In genomic region chr3:127678611-127679533, GRCh38 we compare ENCODE assay signal across 14 cellular contexts. TPM values are rescaled to one million over a fixed set of nuclear protein-coding genes. Genes with fewer than 3 reads are reported as not detected.
A peak's percentile ranks its signal among the peaks of the same experiment; 100 is the strongest.
DNase-seq lines count a peak whose midpoint lies in the region; ATAC-seq and TF ChIP-seq lines count a peak whose summit lies in the region.
"Had no signal": no experiment of that assay in that cellular context is flagged by ENCODE, and none has a peak within 500 bp of the region (broad histone marks: within the 10 kb centered on the region; RNA-seq: fewer than 3 reads in every experiment).

No MANE protein-coding gene starts in this region.

- POLR2A ChIA-PET in activated naive CD8-positive, alpha-beta T cell treated with anti-CD3 and anti-CD28 coated beads, Interleukin-2, amount 10 ng/mL, durations not matched to agents 7 days and 5 days (lab: Charles Lee) = interaction anchor here (1.9 kb wide), 1 partner anchor 81 kb away, joined by 7 read pairs; the partner anchor contains the start of gene MCM2
- POLR2A ChIA-PET in MCF 10A (lab: Yijun Ruan, JAX) = interaction anchor here (0.7 to 1.1 kb wide), 4 partner anchors 12 to 545 kb away, joined by 3 read pairs; no protein-coding TSS in a partner anchor

- H3K4me3 ChIP-seq in mucosa of descending colon (no peak overlapping the region), aorta (ENCODE audit: low read length in 2 of 2) (no peak overlapping the region)
- H3K4me3 ChIP-seq: GM23248, heart left ventricle had no signal

- H3K4me1 Mint-ChIP-seq in activated naive CD8-positive, alpha-beta T cell treated with anti-CD3 and anti-CD28 coated beads, Interleukin-2, amount 10 ng/mL, durations not matched to agents 7 days and 5 days = peaks cover 15% of the 10 kb centered on the region
- peaks cover 20% of the 10 kb centered on the region for H3K4me1 Mint-ChIP-seq in activated naive CD8-positive, alpha-beta T cell treated with anti-CD3 and anti-CD28 coated beads for 36 hours
- peaks cover 27% of the 10 kb centered on the region for H3K4me1 Mint-ChIP-seq in MCF 10A (ENCODE audit: insufficient read depth, unreplicated experiment)

- H3K27me3 Mint-ChIP-seq in activated naive CD8-positive, alpha-beta T cell treated with anti-CD3 and anti-CD28 coated beads, Interleukin-2, amount 10 ng/mL, durations not matched to agents 7 days and 5 days = peaks cover 3% of the 10 kb centered on the region
- H3K27me3 Mint-ChIP-seq in activated naive CD8-positive, alpha-beta T cell treated with anti-CD3 and anti-CD28 coated beads for 36 hours = no peaks in the 10 kb centered on the region
- H3K27me3 Mint-ChIP-seq in MCF 10A (ENCODE audit: insufficient read depth, unreplicated experiment) = no peaks in the 10 kb centered on the region

- intact Hi-C loops in MCF 10A (cut with micrococcal nuclease) = no loop called here
- intact Hi-C loops in mucosa of descending colon (cut with DNase I, micrococcal nuclease) = no loop called here
- intact Hi-C loops in aorta (cut with DNase I) = loop anchor here in 1 of 2 donors (10.0 kb wide), 1 partner anchor 376 kb away; the partner anchor contains the start of gene SEC61A1

- no peaks in the 10 kb centered on the region for H3K36me3 Mint-ChIP-seq in activated naive CD8-positive, alpha-beta T cell treated with anti-CD3 and anti-CD28 coated beads, Interleukin-2, amount 10 ng/mL, durations not matched to agents 7 days and 5 days
- H3K36me3 Mint-ChIP-seq in activated naive CD8-positive, alpha-beta T cell treated with anti-CD3 and anti-CD28 coated beads for 36 hours = no peaks in the 10 kb centered on the region
- H3K36me3 Mint-ChIP-seq in MCF 10A (ENCODE audit: insufficient read depth, unreplicated experiment) = no peaks in the 10 kb centered on the region

- CTCF ChIA-PET in MCF 10A (lab: Yijun Ruan, JAX) = interaction anchor here (0.6 to 3.3 kb wide), 8 partner anchors 9 to 337 kb away, joined by 3 to 15 read pairs (median 4); no protein-coding TSS in a partner anchor

- WGBS in aorta, 2 donors = 75 to 78% methylated on average over 12 of the region's 12 CpGs

- no peak overlapping the region for H3K4me3 Mint-ChIP-seq in activated naive CD8-positive, alpha-beta T cell treated with anti-CD3 and anti-CD28 coated beads, Interleukin-2, amount 10 ng/mL, durations not matched to agents 7 days and 5 days
- H3K4me3 Mint-ChIP-seq in activated naive CD8-positive, alpha-beta T cell treated with anti-CD3 and anti-CD28 coated beads for 36 hours = no peak overlapping the region
- H3K4me3 Mint-ChIP-seq in MCF 10A (ENCODE audit: unreplicated experiment) = no peak overlapping the region

- H3K27ac Mint-ChIP-seq in activated naive CD8-positive, alpha-beta T cell treated with anti-CD3 and anti-CD28 coated beads, Interleukin-2, amount 10 ng/mL, durations not matched to agents 7 days and 5 days = no peak overlapping the region
- no peak overlapping the region for H3K27ac Mint-ChIP-seq in activated naive CD8-positive, alpha-beta T cell treated with anti-CD3 and anti-CD28 coated beads for 36 hours
- H3K27ac Mint-ChIP-seq in MCF 10A (ENCODE audit: low read depth, unreplicated experiment) = no peak overlapping the region

- H3K9me3 ChIP-seq in mucosa of descending colon (no peaks in the 10 kb centered on the region), aorta (ENCODE audit: control insufficient read depth, low read length) (no peaks in the 10 kb centered on the region)
- H3K9me3 ChIP-seq: heart left ventricle had no signal

- TF ChIP-seq CTCF in MCF 10A (IDR thresholded peaks at IDR 0.05; ENCODE audit: unreplicated experiment) (no peak), mucosa of descending colon (IDR thresholded peaks at IDR 0.05) (no peak)

- peak; percentile 25 for DNase-seq in activated naive CD8-positive, alpha-beta T cell treated with anti-CD3 and anti-CD28 coated beads, Interleukin-2, amount 10 ng/mL, durations not matched to agents 7 days and 5 days
- DNase-seq in activated naive CD8-positive, alpha-beta T cell treated with anti-CD3 and anti-CD28 coated beads for 36 hours = no peak
- peak; percentile 81 for DNase-seq in MCF 10A (ENCODE audit: unreplicated experiment)
- DNase-seq in mucosa of descending colon = peak; percentile 2 to 40 (median 18)
- DNase-seq in aorta = peak; percentile 43 to 53
- DNase-seq in caudate nucleus (lab: John Stamatoyannopoulos, UW) = no peak
- DNase-seq in NCI-H1694 (lab: John Stamatoyannopoulos, UW) = no peak
- DNase-seq: DMS79; GM23248; NCI-H446 treated with DMSO at 0.1 percent for 48 hours; stimulated activated CD4-positive, alpha-beta T cell treated with anti-CD3 and anti-CD28 coated beads, Interleukin-1b, Interleukin-23, amount 100 ng/mL, for 48 hours had no signal

- no peaks in the 10 kb centered on the region for H3K9me3 Mint-ChIP-seq in activated naive CD8-positive, alpha-beta T cell treated with anti-CD3 and anti-CD28 coated beads, Interleukin-2, amount 10 ng/mL, durations not matched to agents 7 days and 5 days
- H3K9me3 Mint-ChIP-seq in activated naive CD8-positive, alpha-beta T cell treated with anti-CD3 and anti-CD28 coated beads for 36 hours = no peaks in the 10 kb centered on the region
- H3K9me3 Mint-ChIP-seq in MCF 10A (ENCODE audit: unreplicated experiment) = no peaks in the 10 kb centered on the region

- H3K36me3 ChIP-seq in mucosa of descending colon (ENCODE audit: low read depth) = no peaks in the 10 kb centered on the region
- no peaks in the 10 kb centered on the region for H3K36me3 ChIP-seq in aorta (ENCODE audit: control insufficient read depth in 1 of 2, insufficient read depth in 2 of 2, low read length in 1 of 2)

- H3K27me3 ChIP-seq in aorta (ENCODE audit: control insufficient read depth in 1 of 2, insufficient read depth in 2 of 2, low read length in 1 of 2) = no peaks in the 10 kb centered on the region
- H3K27me3 ChIP-seq: heart left ventricle had no signal

- no TSS peak for BruUV-seq in MCF 10A (replicated peaks; lab: Mats Ljungman, UMichigan)

- H3K4me1 ChIP-seq in mucosa of descending colon (ENCODE audit: low read depth) (peaks cover 9% of the 10 kb centered on the region), aorta (ENCODE audit: control insufficient read depth in 1 of 2, insufficient read depth in 2 of 2, low read length in 2 of 2) (no peaks in the 10 kb centered on the region)
- H3K4me1 ChIP-seq: parathyroid adenoma had no signal

- no peak for ATAC-seq in activated naive CD8-positive, alpha-beta T cell treated with anti-CD3 and anti-CD28 coated beads, Interleukin-2, amount 10 ng/mL, durations not matched to agents 7 days and 5 days (ENCODE audit: low read depth)
- no peak for ATAC-seq in mucosa of descending colon
- ATAC-seq in aorta (ENCODE audit: low FRiP score) = no peak
- no peak for ATAC-seq in HG03520 (IDR thresholded peaks at IDR 0.05; ENCODE audit: unreplicated experiment)

- H3K27ac ChIP-seq in aorta (ENCODE audit: low read depth in 1 of 2, low read length in 2 of 2) (no peak overlapping the region), caudate nucleus (ENCODE audit: low read depth, low read length) (no peak overlapping the region)
- H3K27ac ChIP-seq: GM23248, parathyroid adenoma had no signal

RNA-seq across cellular contexts. Expression of gene ABTB1, which starts 6.1 kb away (rescaled TPM):
- 10 to 100 TPM; 63.4 to 65.5 TPM for total RNA-seq in activated naive CD8-positive, alpha-beta T cell treated with anti-CD3 and anti-CD28 coated beads, Interleukin-2, amount 10 ng/mL, durations not matched to agents 7 days and 5 days
- 1 to 10 TPM; 6.8 to 8.0 TPM for total RNA-seq in activated naive CD8-positive, alpha-beta T cell treated with anti-CD3 and anti-CD28 coated beads for 36 hours
- total RNA-seq in MCF 10A (2022) (9.7 and 10.0 TPM in 2 replicates), mucosa of descending colon (10 to 100 TPM; 19.9 to 48.7 (median 33.7) TPM), aorta (10 to 100 TPM; 49.8 to 75.4 TPM)
- 100 to 1,000 TPM in 1 of 2 donors, 10 to 100 TPM in 1; 28.7 to 263 TPM for polyA plus RNA-seq in aorta

RNA-seq across cellular contexts. Expression of gene PODXL2, which starts 49.9 kb away (rescaled TPM):
- total RNA-seq in activated naive CD8-positive, alpha-beta T cell treated with anti-CD3 and anti-CD28 coated beads, Interleukin-2, amount 10 ng/mL, durations not matched to agents 7 days and 5 days = 1 to 10 TPM; 2.2 TPM
- total RNA-seq in activated naive CD8-positive, alpha-beta T cell treated with anti-CD3 and anti-CD28 coated beads for 36 hours = 1 to 10 TPM; 1.3 to 1.7 TPM
- total RNA-seq in MCF 10A (2022) = 10.1 and 10.4 TPM in 2 replicates
- total RNA-seq in mucosa of descending colon = 10 to 100 TPM in 2 of 3 donors, 1 to 10 TPM in 1; 5.4 to 18.5 (median 16.2) TPM
- total RNA-seq in aorta = 1 to 10 TPM; 2.2 to 4.0 TPM
- polyA plus RNA-seq in aorta = 1 to 10 TPM; 1.3 to 1.9 TPM

Comparison
In these comparisons a context has a peak if more than half of its experiments do, and no peak if none do; other contexts are left out.
1. DNase-seq: peak in activated naive CD8-positive, alpha-beta T cell treated with anti-CD3 and anti-CD28 coated beads, Interleukin-2, amount 10 ng/mL, durations not matched to agents 7 days and 5 days (single experiment), MCF 10A (single experiment), mucosa of descending colon (3 of 3) and aorta (2 of 2); none in activated naive CD8-positive, alpha-beta T cell treated with anti-CD3 and anti-CD28 coated beads for 36 hours (single experiment), caudate nucleus (0 of 61) and NCI-H1694 (single experiment).